8 cellular contexts compared by ENCODE assay signal in genomic region chr19:45638930-45639729, GRCh38. TPM values are rescaled to one million over a fixed set of nuclear protein-coding genes. Genes with fewer than 3 reads are reported as not detected.
DNase-seq lines count a peak whose midpoint lies in the region; ATAC-seq and TF ChIP-seq lines count a peak whose summit lies in the region.

Gene EML2, minus strand, starts transcription at chr19:45639397. Its CDS starts 21 bp downstream, at chr19:45639376.

- H3K4me3 Mint-ChIP-seq in activated T-cell treated with anti-CD3 and anti-CD28 coated beads, Interleukin-2, amount 50 U/mL, for 4 hours: peak within 1 kb of the TSS; percentile 93
- H3K4me3 Mint-ChIP-seq in type B pancreatic cell: peak within 1 kb of the TSS; percentile 93

- H3K79me2 ChIP-seq in fibroblast of lung (ENCODE audit: control insufficient read depth, insufficient read depth, low read length): peaks cover 4% of the 10 kb centered on the region
- H3K79me2 ChIP-seq in neural cell (replicated peaks; ENCODE audit: insufficient read depth, low read length): no peaks in the 10 kb centered on the region

- H3K36me3 ChIP-seq in fibroblast of lung (ENCODE audit: control insufficient read depth, insufficient read depth, low read length) (no peaks in the 10 kb centered on the region), neural cell (ENCODE audit: insufficient read depth, low read length) (no peaks in the 10 kb centered on the region)

- no peaks in the 10 kb centered on the region for H3F3A ChIP-seq in neural cell (ENCODE audit: insufficient read depth, low read length, poor library complexity, severe bottlenecking)

- H3K36me3 Mint-ChIP-seq in activated T-cell treated with anti-CD3 and anti-CD28 coated beads, Interleukin-2, amount 50 U/mL, for 4 hours (ENCODE audit: insufficient read depth): peaks cover 12% of the 10 kb centered on the region
- peaks cover 6% of the 10 kb centered on the region for H3K36me3 Mint-ChIP-seq in type B pancreatic cell

- no peaks in the 10 kb centered on the region for H3K9me3 ChIP-seq in fibroblast of lung (ENCODE audit: control insufficient read depth, insufficient read depth, low read depth, low read length)
- H3K9me3 ChIP-seq in neural cell (ENCODE audit: low read length): no peaks in the 10 kb centered on the region

- no peaks in the 10 kb centered on the region for H3K27me3 Mint-ChIP-seq in activated T-cell treated with anti-CD3 and anti-CD28 coated beads, Interleukin-2, amount 50 U/mL, for 4 hours (ENCODE audit: low read depth)
- H3K27me3 Mint-ChIP-seq in type B pancreatic cell: peaks cover 9% of the 10 kb centered on the region

- H3K27ac ChIP-seq in fibroblast of lung (ENCODE audit: insufficient read depth, low read length) (peak within 1 kb of the TSS; percentile 26), neural cell (ENCODE audit: low read length) (no peak within 1 kb of the TSS)

- peak; percentile 16 to 18 for ATAC-seq in activated T-cell treated with anti-CD3 and anti-CD28 coated beads, Interleukin-2, amount 50 U/mL, for 4 hours
- ATAC-seq in GM18867 (IDR thresholded peaks at IDR 0.05; ENCODE audit: unreplicated experiment): no peak

- DNase-seq in NCI-H2196 (lab: John Stamatoyannopoulos, UW; ENCODE audit: unreplicated experiment): peak; percentile 28
- no peak for DNase-seq in NCI-H2196 treated with DMSO at 0.1 percent for 48 hours (lab: John Stamatoyannopoulos, UW; ENCODE audit: unreplicated experiment)
- DNase-seq in NCI-H774 (lab: John Stamatoyannopoulos, UW): peak; percentile 21
- peak; percentile 37 for DNase-seq in activated T-cell treated with anti-CD3 and anti-CD28 coated beads, Interleukin-2, amount 50 U/mL, for 4 hours
- DNase-seq in fibroblast of lung (ENCODE audit: low read depth in 2 of 2): peak in 1 of 2 donors; percentile 39
- DNase-seq in type B pancreatic cell (ENCODE audit: extremely low spot score, unreplicated experiment): peak; percentile 80

- TF ChIP-seq CTCF in fibroblast of lung (conservative IDR thresholded peaks at IDR 0.05 in 1 of 2, IDR thresholded peaks at IDR 0.05 in 1 of 2; ENCODE audit: low read depth in 1 of 2, low read length in 2 of 2) (peak; percentile 25 to 41), neural cell (IDR thresholded peaks at IDR 0.05; ENCODE audit: poor library complexity, severe bottlenecking) (no peak), type B pancreatic cell (conservative IDR thresholded peaks at IDR 0.05) (no peak)

- H3K4me1 Mint-ChIP-seq in activated T-cell treated with anti-CD3 and anti-CD28 coated beads, Interleukin-2, amount 50 U/mL, for 4 hours (ENCODE audit: low read depth): peaks cover 33% of the 10 kb centered on the region
- peaks cover 35% of the 10 kb centered on the region for H3K4me1 Mint-ChIP-seq in type B pancreatic cell (ENCODE audit: unreplicated experiment)

- H3K4me3 ChIP-seq in fibroblast of lung (replicated peaks in 1 of 4; ENCODE audit: control extremely low read depth in 1 of 4, insufficient read depth in 1 of 4, low read depth in 3 of 4, low read length in 4 of 4) (peak within 1 kb of the TSS; percentile 76 to 84 (median 82)), neural cell (ENCODE audit: low read length) (no peak within 1 kb of the TSS)

- H3K9ac ChIP-seq in fibroblast of lung (ENCODE audit: insufficient read depth, low read length) (peak within 1 kb of the TSS; percentile 67), neural cell (ENCODE audit: low read length) (no peak within 1 kb of the TSS)

- H3K9me2 ChIP-seq in neural cell (ENCODE audit: insufficient read depth, low read length): no peaks in the 10 kb centered on the region

- no peak for TF ChIP-seq RAD21 in neural cell (conservative IDR thresholded peaks at IDR 0.05)

- H3K9me3 Mint-ChIP-seq in activated T-cell treated with anti-CD3 and anti-CD28 coated beads, Interleukin-2, amount 50 U/mL, for 4 hours: peaks cover 8% of the 10 kb centered on the region
- peaks cover 8% of the 10 kb centered on the region for H3K9me3 Mint-ChIP-seq in type B pancreatic cell

- peak within 1 kb of the TSS; percentile 96 for H3K27ac Mint-ChIP-seq in type B pancreatic cell

- H2AFZ ChIP-seq in fibroblast of lung (ENCODE audit: low read length): peak within 1 kb of the TSS; percentile 86
- no peak within 1 kb of the TSS for H2AFZ ChIP-seq in neural cell (ENCODE audit: low read depth, low read length)

- peaks cover 14% of the 10 kb centered on the region for H3K4me1 ChIP-seq in fibroblast of lung (ENCODE audit: control insufficient read depth, extremely low read depth, insufficient read depth, low read length)

- no peaks in the 10 kb centered on the region for H4K20me1 ChIP-seq in fibroblast of lung (ENCODE audit: control insufficient read depth, extremely low read depth, insufficient read depth, low read length)
- no peaks in the 10 kb centered on the region for H4K20me1 ChIP-seq in neural cell (ENCODE audit: insufficient read depth)

- H3K27me3 ChIP-seq in fibroblast of lung (ENCODE audit: control insufficient read depth, insufficient read depth, low read length) (no peaks in the 10 kb centered on the region), neural cell (ENCODE audit: insufficient read depth, low read depth, low read length) (peaks cover 10% of the 10 kb centered on the region)

- TF ChIP-seq EP300 in neural cell (conservative IDR thresholded peaks at IDR 0.05; ENCODE audit: poor library complexity, severe bottlenecking): no peak

- peak within 1 kb of the TSS; percentile 94 for H3K4me2 ChIP-seq in fibroblast of lung (ENCODE audit: extremely low read depth, insufficient read depth, low read length)
- no peak within 1 kb of the TSS for H3K4me2 ChIP-seq in neural cell (ENCODE audit: low read length)

TF ChIP-seq in neural cell, 6 proteins besides CTCF, POLR2A, EP300 and RAD21:
- no peak for TF ChIP-seq POLR2AphosphoS5 (IDR thresholded peaks at IDR 0.05)
- no peak for TF ChIP-seq EZH2 (IDR thresholded peaks at IDR 0.05; ENCODE audit: borderline replicate concordance, insufficient read depth, low read length, poor library complexity, severe bottlenecking)
- TF ChIP-seq TAF1 (IDR thresholded peaks at IDR 0.05; ENCODE audit: low read depth): no peak
- TF ChIP-seq SMC3 (conservative IDR thresholded peaks at IDR 0.05; ENCODE audit: poor library complexity): no peak
- no peak for TF ChIP-seq MXI1 (conservative IDR thresholded peaks at IDR 0.05; ENCODE audit: poor library complexity, severe bottlenecking)
- no peak for TF ChIP-seq REST (IDR thresholded peaks at IDR 0.05; ENCODE audit: borderline replicate concordance)
TF ChIP-seq in neural cell: peak in this region for 0.

RNA-seq across cellular contexts. Expression of gene EML2, which starts in this region (rescaled TPM):
- 100 to 1,000 TPM; 136 to 178 (median 150) TPM for total RNA-seq in activated T-cell treated with anti-CD3 and anti-CD28 coated beads, Interleukin-2, amount 50 U/mL, for 4 hours
- total RNA-seq in fibroblast of lung (34.7 and 69.9 TPM in 2 replicates), type B pancreatic cell (ENCODE audit: low replicate concordance) (46.9 and 61.4 TPM in 2 replicates)
- polyA plus RNA-seq in fibroblast of lung (11.0 and 11.2 TPM in 2 replicates), neural cell (18.9 and 19.2 TPM in 2 replicates)
- 20.1 and 23.8 TPM in 2 replicates for polyA plus RNA-seq in fibroblast of lung (2012)
- polyA minus RNA-seq in fibroblast of lung (ENCODE audit: low replicate concordance) (46.3 and 99.1 TPM in 2 replicates), neural cell (11.7 and 14.1 TPM in 2 replicates)

Comparison
In these comparisons a context has a peak if more than half of its experiments do, and no peak if none do; other contexts are left out.
1. CTCF ChIP-seq: peak in fibroblast of lung (2 of 2); none in neural cell (single experiment) and type B pancreatic cell (single experiment).